ENCODE assay signal across 11 cellular contexts in genomic region chr2:6309415-6310185, GRCh38.
DNase-seq lines count a peak whose midpoint lies in the region; ATAC-seq and TF ChIP-seq lines count a peak whose summit lies in the region.
"Had no signal": no experiment of that assay in that cellular context is flagged by ENCODE, and none has a peak within 500 bp of the region (broad histone marks: within the 10 kb centered on the region; RNA-seq: fewer than 3 reads in every experiment).

No MANE protein-coding gene starts in this region.

- no peak for TF ChIP-seq POLR2A in transverse colon (IDR thresholded peaks at IDR 0.05)

- H2BK5ac ChIP-seq in neuronal stem cell (ENCODE audit: low read length) = no peak overlapping the region

- no peak overlapping the region for H3K4ac ChIP-seq in neuronal stem cell (ENCODE audit: low read length)

- no peaks in the 10 kb centered on the region for H3K79me1 ChIP-seq in neuronal stem cell (ENCODE audit: low read depth, low read length)

- no peak overlapping the region for H2BK12ac ChIP-seq in neuronal stem cell (ENCODE audit: low read length)

- H2BK15ac ChIP-seq in neuronal stem cell (ENCODE audit: low read length) = no peak overlapping the region

- H3K18ac ChIP-seq in neuronal stem cell (ENCODE audit: low read length) = no peak overlapping the region

- no peak overlapping the region for H2AK5ac ChIP-seq in neuronal stem cell (ENCODE audit: low read depth, low read length)

- no peak overlapping the region for H3K23ac ChIP-seq in neuronal stem cell (ENCODE audit: low read depth, low read length, poor library complexity)

- no peak for TF ChIP-seq EP300 in transverse colon (IDR thresholded peaks at IDR 0.05; ENCODE audit: low read depth)

- no peaks in the 10 kb centered on the region for H3K27me3 ChIP-seq in neuronal stem cell (ENCODE audit: control insufficient read depth in 3 of 3, insufficient read depth in 3 of 3, low read depth in 1 of 3, low read length in 3 of 3)
- H3K27me3 ChIP-seq in transverse colon = no peaks in the 10 kb centered on the region
- H3K27me3 ChIP-seq: neutrophil had no signal

- peak overlapping the region; percentile 37 for H2AFZ ChIP-seq in neuronal stem cell (ENCODE audit: low read length)

- intact Hi-C loops in transverse colon (cut with DNase I; ENCODE audit: low total_unique reads) = no loop called here

- H3K9me3 ChIP-seq in neuronal stem cell (replicated peaks in 1 of 2; ENCODE audit: control insufficient read depth in 2 of 2, insufficient read depth in 1 of 2, low read depth in 1 of 2, low read length in 2 of 2) (peaks cover 0 to 7% of the 10 kb centered on the region in 2 donors), transverse colon (no peaks in the 10 kb centered on the region)
- H3K9me3 ChIP-seq: neutrophil had no signal

- H3K4me1 ChIP-seq in neuronal stem cell (ENCODE audit: control insufficient read depth in 2 of 2, insufficient read depth in 1 of 2, low read depth in 1 of 2, low read length in 2 of 2) = peaks cover 2 to 17% of the 10 kb centered on the region in 2 donors
- no peaks in the 10 kb centered on the region for H3K4me1 ChIP-seq in transverse colon

- in situ Hi-C loops in transverse colon (cut with MboI; ENCODE audit: low pct_ligation_motif_present in 1 of 4, low pct_unique_long_range_greater_than_20kb in 1 of 4, low sequenced_read_pairs in 3 of 4) = no loop called here

- H3K27ac ChIP-seq in neuronal stem cell (replicated peaks; ENCODE audit: low read length) (no peak overlapping the region), transverse colon (no peak overlapping the region)
- H3K27ac ChIP-seq: HL-60, neutrophil had no signal

- no peak overlapping the region for H4K91ac ChIP-seq in neuronal stem cell (ENCODE audit: low read depth, low read length, poor library complexity)

- no peak for DNase-seq in neuronal stem cell (ENCODE audit: low spot score)
- no peak for DNase-seq in transverse colon
- DNase-seq in mucosa of gallbladder (ENCODE audit: low spot score) = no peak
- no peak for DNase-seq in cortex of kidney (lab: John Stamatoyannopoulos, UW)
- DNase-seq: dermis blood vessel endothelial cell, NCI-H2029 treated with DMSO at 0.1 percent for 48 hours had no signal

- H3K9ac ChIP-seq in neuronal stem cell (ENCODE audit: low read depth, low read length, poor library complexity) = no peak overlapping the region

- no peak overlapping the region for H2BK120ac ChIP-seq in neuronal stem cell (ENCODE audit: low read depth, low read length)

- no peak overlapping the region for H3K14ac ChIP-seq in neuronal stem cell (ENCODE audit: low read length)

- H3K36me3 ChIP-seq in neuronal stem cell (replicated peaks in 1 of 2; ENCODE audit: control insufficient read depth in 2 of 2, insufficient read depth in 2 of 2, low read length in 2 of 2) (no peaks in the 10 kb centered on the region), transverse colon (no peaks in the 10 kb centered on the region)
- H3K36me3 ChIP-seq: neutrophil had no signal

- H3K4me3 ChIP-seq in neuronal stem cell (ENCODE audit: low read length in 2 of 2) (no peak overlapping the region), transverse colon (no peak overlapping the region)

- no peak overlapping the region for H3K4me2 ChIP-seq in neuronal stem cell (ENCODE audit: insufficient read depth, low read length, poor library complexity, severe bottlenecking)

- no peak for TF ChIP-seq CTCF in transverse colon (IDR thresholded peaks at IDR 0.05)

- H4K8ac ChIP-seq in neuronal stem cell (ENCODE audit: low read depth, low read length) = no peak overlapping the region

- ATAC-seq in GM19035 (IDR thresholded peaks at IDR 0.05; ENCODE audit: unreplicated experiment) (peak; percentile 70), HG02623 (IDR thresholded peaks at IDR 0.05; ENCODE audit: unreplicated experiment) (peak; percentile 89), HG03520 (IDR thresholded peaks at IDR 0.05; ENCODE audit: unreplicated experiment) (peak; percentile 58)

- no CpG with 5 or more reads among the region's 9 CpGs for WGBS in neuronal stem cell (ENCODE audit: extremely low coverage in 2 of 2, insufficient read length in 2 of 2, insufficient replicate concordance in 1 of 2), 2 donors
- WGBS in transverse colon (ENCODE audit: low coverage in 1 of 2), 2 donors = 53 to 83% methylated on average over 3 to 9 of the region's 9 CpGs
